8 cellular contexts compared by ENCODE assay signal in genomic region chr1:93346472-93346991, GRCh38. TPM values are rescaled to one million over a fixed set of nuclear protein-coding genes. Genes with fewer than 3 reads are reported as not detected.
DNase-seq lines count a peak whose midpoint lies in the region; ATAC-seq and TF ChIP-seq lines count a peak whose summit lies in the region.

No MANE protein-coding gene starts in this region.

- H3K9me3 ChIP-seq in SJCRH30 (replicated peaks): no peaks in the 10 kb centered on the region
- no peaks in the 10 kb centered on the region for H3K9me3 ChIP-seq in hepatocyte (ENCODE audit: low read depth)

- H4K20me1 ChIP-seq in hepatocyte (ENCODE audit: insufficient read depth, poor library complexity, severe bottlenecking): peaks cover 19% of the 10 kb centered on the region

- H3K4me3 ChIP-seq in SJCRH30 (peak overlapping the region; percentile 94), hepatocyte (peak overlapping the region; percentile 88), skeletal muscle cell (ENCODE audit: low read depth, low read length) (peak overlapping the region; percentile 86)

- no peak for TF ChIP-seq CTCF in hepatocyte (IDR thresholded peaks at IDR 0.05; ENCODE audit: poor library complexity)

- H3K27me3 ChIP-seq in SJCRH30 (no peaks in the 10 kb centered on the region), hepatocyte (no peaks in the 10 kb centered on the region)

- ATAC-seq in GM19043 (IDR thresholded peaks at IDR 0.05; ENCODE audit: low read depth, unreplicated experiment) (peak; percentile 24), HG03280 (IDR thresholded peaks at IDR 0.05; ENCODE audit: unreplicated experiment) (peak; percentile 23)

- H3K4me1 ChIP-seq in SJCRH30 (peaks cover 17% of the 10 kb centered on the region), hepatocyte (ENCODE audit: insufficient read depth) (peaks cover 14% of the 10 kb centered on the region)

- peak overlapping the region; percentile 70 for H2AFZ ChIP-seq in hepatocyte

- no peaks in the 10 kb centered on the region for H3K9me2 ChIP-seq in hepatocyte (replicated peaks; ENCODE audit: insufficient read depth)

- H3K36me3 ChIP-seq in SJCRH30 (peaks cover 12% of the 10 kb centered on the region; the same call in 1 of the 2 replicates), hepatocyte (replicated peaks; ENCODE audit: insufficient read depth, low read depth) (no peaks in the 10 kb centered on the region)

- peaks cover 77% of the 10 kb centered on the region for H3K79me2 ChIP-seq in hepatocyte

- WGBS in hepatocyte (ENCODE audit: low lambda C conversion rate, missing lambda C conversion rate): 1% methylated on average over 20 of the region's 20 CpGs

- peak; percentile 46 for DNase-seq in COLO668 (lab: John Stamatoyannopoulos, UW; ENCODE audit: unreplicated experiment)
- DNase-seq in SJCRH30: peak in 1 of 2 experiments; percentile 46
- DNase-seq in hepatocyte (ENCODE audit: low spot score): peak; percentile 39
- DNase-seq in skeletal muscle cell (ENCODE audit: low read depth): no peak
- no peak for DNase-seq in COR-L47 (lab: John Stamatoyannopoulos, UW)

- H3K27ac ChIP-seq in SJCRH30: peak overlapping the region; percentile 90
- peak overlapping the region; percentile 88 for H3K27ac ChIP-seq in angular gyrus (ENCODE audit: low read depth, low read length)
- peak overlapping the region; percentile 99 for H3K27ac ChIP-seq in hepatocyte

- peak overlapping the region; percentile 83 for H3K4me2 ChIP-seq in hepatocyte

RNA-seq across cellular contexts. Expression of gene DR1, which starts 0.8 kb away (rescaled TPM):
- 58.7 and 61.0 TPM in 2 replicates for total RNA-seq in SJCRH30 (2014; rRNA removed; shearing (Covaris generic))
- total RNA-seq in hepatocyte: 42.3 and 54.3 TPM in 2 replicates
- polyA plus RNA-seq in hepatocyte: 22.7 and 28.2 TPM in 2 replicates

Comparison
In these comparisons a context has a peak if more than half of its experiments do, and no peak if none do; other contexts are left out.
1. DNase-seq: peak in COLO668 (single experiment) and hepatocyte (single experiment); none in skeletal muscle cell (single experiment) and COR-L47 (single experiment).
2. Peak in every context shown above with its lines, with median percentiles within 50 percentile points of each other: H3K27ac ChIP-seq and H3K4me3 ChIP-seq.